ENCODE assay signal across 1 cellular context in the genomic region with DNA sequence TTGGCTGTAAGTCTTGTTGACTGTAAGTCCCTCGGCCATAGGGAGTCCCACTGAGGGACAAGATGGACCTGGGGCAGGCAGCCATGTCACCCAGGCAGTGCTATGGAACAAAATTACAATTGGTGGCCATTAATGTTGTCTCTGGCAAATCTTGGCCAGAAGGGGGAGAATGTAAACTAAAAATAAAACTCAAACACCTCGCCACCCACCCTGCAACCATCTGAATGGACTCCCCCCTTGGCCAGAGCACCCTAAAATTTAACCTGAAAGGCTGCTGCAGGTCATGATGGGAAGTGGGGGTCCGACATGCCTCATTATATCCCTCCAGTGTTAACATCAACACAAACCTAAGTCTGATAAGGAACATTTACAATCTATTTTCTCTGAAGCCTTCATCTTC.
TF ChIP-seq lines count a peak whose summit lies in the region.

No MANE protein-coding gene starts in this region.

TF ChIP-seq in HepG2, 621 proteins besides CTCF, POLR2A, EP300 and RAD21:
- TF ChIP-seq, protein P1, sequence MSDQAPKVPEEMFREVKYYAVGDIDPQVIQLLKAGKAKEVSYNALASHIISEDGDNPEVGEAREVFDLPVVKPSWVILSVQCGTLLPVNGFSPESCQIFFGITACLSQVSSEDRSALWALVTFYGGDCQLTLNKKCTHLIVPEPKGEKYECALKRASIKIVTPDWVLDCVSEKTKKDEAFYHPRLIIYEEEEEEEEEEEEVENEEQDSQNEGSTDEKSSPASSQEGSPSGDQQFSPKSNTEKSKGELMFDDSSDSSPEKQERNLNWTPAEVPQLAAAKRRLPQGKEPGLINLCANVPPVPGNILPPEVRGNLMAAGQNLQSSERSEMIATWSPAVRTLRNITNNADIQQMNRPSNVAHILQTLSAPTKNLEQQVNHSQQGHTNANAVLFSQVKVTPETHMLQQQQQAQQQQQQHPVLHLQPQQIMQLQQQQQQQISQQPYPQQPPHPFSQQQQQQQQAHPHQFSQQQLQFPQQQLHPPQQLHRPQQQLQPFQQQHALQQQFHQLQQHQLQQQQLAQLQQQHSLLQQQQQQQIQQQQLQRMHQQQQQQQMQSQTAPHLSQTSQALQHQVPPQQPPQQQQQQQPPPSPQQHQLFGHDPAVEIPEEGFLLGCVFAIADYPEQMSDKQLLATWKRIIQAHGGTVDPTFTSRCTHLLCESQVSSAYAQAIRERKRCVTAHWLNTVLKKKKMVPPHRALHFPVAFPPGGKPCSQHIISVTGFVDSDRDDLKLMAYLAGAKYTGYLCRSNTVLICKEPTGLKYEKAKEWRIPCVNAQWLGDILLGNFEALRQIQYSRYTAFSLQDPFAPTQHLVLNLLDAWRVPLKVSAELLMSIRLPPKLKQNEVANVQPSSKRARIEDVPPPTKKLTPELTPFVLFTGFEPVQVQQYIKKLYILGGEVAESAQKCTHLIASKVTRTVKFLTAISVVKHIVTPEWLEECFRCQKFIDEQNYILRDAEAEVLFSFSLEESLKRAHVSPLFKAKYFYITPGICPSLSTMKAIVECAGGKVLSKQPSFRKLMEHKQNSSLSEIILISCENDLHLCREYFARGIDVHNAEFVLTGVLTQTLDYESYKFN (CRISPR knock-in tag; conservative IDR thresholded peaks at IDR 0.05) = no peak
- no peak for TF ChIP-seq ZBTB8A (CRISPR knock-in tag; IDR thresholded peaks at IDR 0.05; ENCODE audit: borderline replicate concordance, low read depth)
- TF ChIP-seq ZBTB7A (CRISPR knock-in tag; IDR thresholded peaks at IDR 0.05) = no peak
